In the genomic region with DNA sequence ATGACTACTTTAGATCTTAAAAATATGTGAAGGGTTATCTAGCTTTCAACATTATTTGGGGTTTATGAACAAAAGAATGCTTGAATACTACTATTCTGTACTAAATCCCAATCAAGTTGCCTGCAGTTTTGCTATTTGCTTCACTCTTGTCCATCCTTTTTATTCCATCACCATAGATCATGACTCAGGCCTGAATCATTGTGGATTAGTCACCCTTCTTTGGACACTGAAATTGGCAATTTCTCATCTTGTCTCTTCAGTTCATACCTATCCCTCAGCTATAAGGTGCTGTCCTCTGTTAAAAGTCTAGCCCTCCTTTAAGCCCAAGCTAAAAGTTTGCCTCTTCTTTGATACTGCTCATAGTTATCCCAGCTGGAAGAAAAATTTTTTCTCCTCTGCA, we compare ENCODE assay signal across 1 cellular context.
TF ChIP-seq lines count a peak whose summit lies in the region.

No MANE protein-coding gene starts in this region.

TF ChIP-seq in WTC11, 78 proteins besides CTCF, POLR2A, EP300 and RAD21 (continued from another document):
- TF ChIP-seq, protein P1, sequence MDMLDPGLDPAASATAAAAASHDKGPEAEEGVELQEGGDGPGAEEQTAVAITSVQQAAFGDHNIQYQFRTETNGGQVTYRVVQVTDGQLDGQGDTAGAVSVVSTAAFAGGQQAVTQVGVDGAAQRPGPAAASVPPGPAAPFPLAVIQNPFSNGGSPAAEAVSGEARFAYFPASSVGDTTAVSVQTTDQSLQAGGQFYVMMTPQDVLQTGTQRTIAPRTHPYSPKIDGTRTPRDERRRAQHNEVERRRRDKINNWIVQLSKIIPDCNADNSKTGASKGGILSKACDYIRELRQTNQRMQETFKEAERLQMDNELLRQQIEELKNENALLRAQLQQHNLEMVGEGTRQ (CRISPR knock-in tag; IDR thresholded peaks at IDR 0.05) = no peak
- TF ChIP-seq ZNF317 (CRISPR knock-in tag; IDR thresholded peaks at IDR 0.05; ENCODE audit: borderline replicate concordance, low read depth) (no peak), FOXJ3 (CRISPR knock-in tag; IDR thresholded peaks at IDR 0.05; ENCODE audit: borderline replicate concordance) (no peak), NFYB (CRISPR knock-in tag; conservative IDR thresholded peaks at IDR 0.05; ENCODE audit: low read depth) (no peak)
- TF ChIP-seq, protein P2, sequence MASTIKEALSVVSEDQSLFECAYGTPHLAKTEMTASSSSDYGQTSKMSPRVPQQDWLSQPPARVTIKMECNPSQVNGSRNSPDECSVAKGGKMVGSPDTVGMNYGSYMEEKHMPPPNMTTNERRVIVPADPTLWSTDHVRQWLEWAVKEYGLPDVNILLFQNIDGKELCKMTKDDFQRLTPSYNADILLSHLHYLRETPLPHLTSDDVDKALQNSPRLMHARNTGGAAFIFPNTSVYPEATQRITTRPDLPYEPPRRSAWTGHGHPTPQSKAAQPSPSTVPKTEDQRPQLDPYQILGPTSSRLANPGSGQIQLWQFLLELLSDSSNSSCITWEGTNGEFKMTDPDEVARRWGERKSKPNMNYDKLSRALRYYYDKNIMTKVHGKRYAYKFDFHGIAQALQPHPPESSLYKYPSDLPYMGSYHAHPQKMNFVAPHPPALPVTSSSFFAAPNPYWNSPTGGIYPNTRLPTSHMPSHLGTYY (CRISPR knock-in tag; IDR thresholded peaks at IDR 0.05) = no peak
